19 cellular contexts compared by ENCODE assay signal in genomic region chr4:9936128-9936644, GRCh38.
"Had no signal": no experiment of that assay in that cellular context is flagged by ENCODE, and none has a peak within 500 bp of the region (broad histone marks: within the 10 kb centered on the region; RNA-seq: fewer than 3 reads in every experiment).

No MANE protein-coding gene starts in this region.

- DNase-seq: colonic mucosa; effector CD4-positive, alpha-beta T cell; heart right ventricle; islet precursor cell; mammary epithelial cell; naive thymus-derived CD4-positive, alpha-beta T cell; nephron progenitor cell; posterior cingulate gyrus; sigmoid colon; stimulated activated CD4-positive, alpha-beta T cell treated with anti-CD3 and anti-CD28 coated beads, Interleukin-2, amount 100 ng/mL, for 24 hours; stimulated activated CD4-positive, alpha-beta T cell treated with anti-CD3 and anti-CD28 coated beads, Interleukin-4, amount 100 ng/mL, for 4 hours; stimulated activated naive CD4-positive, alpha-beta T cell; stomach; substantia nigra; transverse colon had no signal

- H3K4me3 Mint-ChIP-seq: naive thymus-derived CD4-positive, alpha-beta T cell; nephron progenitor cell had no signal

- H3K27me3 ChIP-seq: colonic mucosa, heart right ventricle, sigmoid colon, stomach, transverse colon had no signal

- H3K4me1 Mint-ChIP-seq: nephron progenitor cell had no signal

- H3K9me3 Mint-ChIP-seq: naive thymus-derived CD4-positive, alpha-beta T cell; nephron progenitor cell had no signal

- H3K27ac ChIP-seq: colonic mucosa, heart right ventricle, sigmoid colon, skin epidermis, stomach, thoracic aorta, transverse colon had no signal

- ATAC-seq: esophagus mucosa; heart right ventricle; left lobe of liver; naive thymus-derived CD4-positive, alpha-beta T cell had no signal

- H3K36me3 ChIP-seq: colonic mucosa, heart right ventricle, sigmoid colon, stomach, thoracic aorta, transverse colon had no signal

- H3K9me3 ChIP-seq: colonic mucosa, heart right ventricle, sigmoid colon, stomach, thoracic aorta, transverse colon had no signal

- H3K4me3 ChIP-seq: colonic mucosa, heart right ventricle, sigmoid colon, skin epidermis, stomach, thoracic aorta, transverse colon had no signal

- H3K27me3 Mint-ChIP-seq: naive thymus-derived CD4-positive, alpha-beta T cell had no signal

- H3K4me1 ChIP-seq: colonic mucosa, heart right ventricle, sigmoid colon, stomach, transverse colon had no signal

- H3K27ac Mint-ChIP-seq: naive thymus-derived CD4-positive, alpha-beta T cell; nephron progenitor cell had no signal
